ENCODE assay signal across 8 cellular contexts in the genomic region with DNA sequence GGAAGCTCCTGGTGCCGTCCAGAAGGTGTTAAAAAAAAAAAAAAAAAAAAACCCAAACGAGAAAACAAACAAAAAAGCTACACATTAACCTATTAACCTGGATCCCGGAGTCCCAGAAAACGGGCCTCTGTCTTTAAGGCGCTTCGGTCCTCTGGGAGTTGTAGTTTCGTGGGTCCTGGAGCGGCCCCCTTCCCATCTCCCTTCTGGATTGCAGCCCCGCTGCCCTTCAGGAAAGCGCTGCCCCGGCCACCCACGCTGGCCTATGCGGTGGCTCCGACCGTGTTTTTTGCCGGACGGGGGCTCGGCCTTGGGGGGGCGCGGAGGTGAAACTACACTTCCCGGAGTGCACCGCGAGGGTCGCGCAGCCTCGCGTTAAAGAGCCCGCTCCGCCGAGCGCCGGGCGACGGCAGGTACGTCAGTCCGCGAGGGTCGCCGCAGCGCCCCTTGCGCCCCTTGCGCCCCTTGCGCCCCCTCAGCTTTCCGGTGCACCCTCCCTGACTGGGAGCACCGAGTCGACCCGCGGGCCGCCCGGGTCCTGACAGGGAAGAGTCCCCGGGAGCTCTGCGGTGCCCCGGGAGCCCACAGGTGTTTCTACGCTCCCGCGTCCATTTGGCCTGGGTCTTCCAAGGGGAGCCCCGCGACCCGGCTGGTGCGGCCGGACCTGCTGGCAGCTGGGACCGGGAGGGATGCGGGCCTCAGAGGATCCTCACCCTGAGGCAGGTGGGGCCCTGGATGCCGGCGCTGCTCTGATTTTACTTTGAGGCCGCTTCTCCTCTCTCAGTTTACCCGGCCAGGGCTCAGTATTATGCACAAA. TPM values are rescaled to one million over a fixed set of nuclear protein-coding genes. Genes with fewer than 3 reads are reported as not detected.
A peak's percentile ranks its signal among the peaks of the same experiment; 100 is the strongest.
DNase-seq lines count a peak whose midpoint lies in the region; ATAC-seq, FAIRE-seq and TF ChIP-seq lines count a peak whose summit lies in the region.

Gene FCSK, plus strand, starts transcription at position 375 of the 814 bp plus-strand sequence. CDS start 8,596 bp downstream, outside the sequence.

- H3K9me3 Mint-ChIP-seq in neural progenitor cell: no peaks in the 10 kb centered on the region

- peak within 1 kb of the TSS; percentile 97 for H2AFZ ChIP-seq in neural progenitor cell (replicated peaks)

- DNase-seq in COLO829 (ENCODE audit: low spot score) (peak; percentile 58), HK-2 (ENCODE audit: unreplicated experiment) (peak; percentile 75), RCC 7860 (ENCODE audit: low spot score) (peak; percentile 75), foreskin keratinocyte (peak; percentile 45 to 75), neural progenitor cell (ENCODE audit: low spot score) (peak; percentile 96), stromal cell of bone marrow (ENCODE audit: low read depth) (peak; percentile 39)
- peak; percentile 63 for DNase-seq in activated effector memory CD4-positive, alpha-beta T cell treated with Interleukin-2 at 50 U/mL for 16 hours

- H3K9ac ChIP-seq in neural progenitor cell: peak within 1 kb of the TSS; percentile 99

- H3K4me1 Mint-ChIP-seq in neural progenitor cell: peaks cover 14% of the 10 kb centered on the region

- H3K4me1 ChIP-seq in foreskin keratinocyte: no peaks in the 10 kb centered on the region
- H3K4me1 ChIP-seq in neural progenitor cell: peaks cover 7% of the 10 kb centered on the region

- H3K27ac ChIP-seq in foreskin keratinocyte (peak within 1 kb of the TSS; percentile 100), neural progenitor cell (peak within 1 kb of the TSS; percentile 100)

- H3F3A ChIP-seq in neural progenitor cell (ENCODE audit: low read depth): peaks cover 11% of the 10 kb centered on the region

- no peaks in the 10 kb centered on the region for H3K36me3 ChIP-seq in neural progenitor cell

- no peaks in the 10 kb centered on the region for H3K9me3 ChIP-seq in neural progenitor cell (ENCODE audit: low read depth)

- H3K27ac Mint-ChIP-seq in neural progenitor cell: peak within 1 kb of the TSS; percentile 97

- TF ChIP-seq CTCF in foreskin keratinocyte (conservative IDR thresholded peaks at IDR 0.05) (no peak), neural progenitor cell (IDR thresholded peaks at IDR 0.05) (peak; percentile 61)

- peak within 1 kb of the TSS; percentile 90 for H3K4me2 ChIP-seq in neural progenitor cell

- no peaks in the 10 kb centered on the region for H3K36me3 Mint-ChIP-seq in neural progenitor cell

- H4K20me1 ChIP-seq in neural progenitor cell (ENCODE audit: low read depth): no peaks in the 10 kb centered on the region

- H3K27me3 ChIP-seq in foreskin keratinocyte (no peaks in the 10 kb centered on the region), neural progenitor cell (no peaks in the 10 kb centered on the region)

- peaks cover 3% of the 10 kb centered on the region for H3K27me3 Mint-ChIP-seq in neural progenitor cell (ENCODE audit: insufficient read depth, low read depth)

- peaks cover 7% of the 10 kb centered on the region for H3K79me2 ChIP-seq in neural progenitor cell (ENCODE audit: low read depth)

- ATAC-seq in GM19452 (IDR thresholded peaks at IDR 0.05; ENCODE audit: unreplicated experiment) (peak; percentile 92), foreskin keratinocyte (peak; percentile 78)

- peak within 1 kb of the TSS; percentile 74 for H3K4me3 ChIP-seq in neural progenitor cell

- no peak for FAIRE-seq in RCC 7860 (lab: Jason Lieb, UNC)

- H3K4me3 Mint-ChIP-seq in neural progenitor cell: peak within 1 kb of the TSS; percentile 94

RNA-seq across cellular contexts. Expression of gene FCSK, which starts in this region (rescaled TPM):
- total RNA-seq in foreskin keratinocyte: 7.6 and 8.4 TPM in 2 replicates
- polyA plus RNA-seq in foreskin keratinocyte: 5.7 and 6.2 TPM in 2 replicates
- 11.0 and 12.0 TPM in 2 replicates for total RNA-seq in neural progenitor cell (ENCODE audit: low replicate concordance)

Comparison
In these comparisons a context has a peak if more than half of its experiments do, and no peak if none do; other contexts are left out.
1. Peak in every context shown above with its lines: DNase-seq, ATAC-seq, H3K4me3 ChIP-seq and H3K27ac ChIP-seq.
2. DNase-seq: peak in every context shown above with its lines; median percentile 96 in neural progenitor cell; 75 in HK-2; 75 in RCC 7860; 63 in activated effector memory CD4-positive, alpha-beta T cell treated with Interleukin-2 at 50 U/mL for 16 hours; 60 in foreskin keratinocyte; 58 in COLO829; 39 in stromal cell of bone marrow.